8 cellular contexts compared by ENCODE assay signal in the genomic region with DNA sequence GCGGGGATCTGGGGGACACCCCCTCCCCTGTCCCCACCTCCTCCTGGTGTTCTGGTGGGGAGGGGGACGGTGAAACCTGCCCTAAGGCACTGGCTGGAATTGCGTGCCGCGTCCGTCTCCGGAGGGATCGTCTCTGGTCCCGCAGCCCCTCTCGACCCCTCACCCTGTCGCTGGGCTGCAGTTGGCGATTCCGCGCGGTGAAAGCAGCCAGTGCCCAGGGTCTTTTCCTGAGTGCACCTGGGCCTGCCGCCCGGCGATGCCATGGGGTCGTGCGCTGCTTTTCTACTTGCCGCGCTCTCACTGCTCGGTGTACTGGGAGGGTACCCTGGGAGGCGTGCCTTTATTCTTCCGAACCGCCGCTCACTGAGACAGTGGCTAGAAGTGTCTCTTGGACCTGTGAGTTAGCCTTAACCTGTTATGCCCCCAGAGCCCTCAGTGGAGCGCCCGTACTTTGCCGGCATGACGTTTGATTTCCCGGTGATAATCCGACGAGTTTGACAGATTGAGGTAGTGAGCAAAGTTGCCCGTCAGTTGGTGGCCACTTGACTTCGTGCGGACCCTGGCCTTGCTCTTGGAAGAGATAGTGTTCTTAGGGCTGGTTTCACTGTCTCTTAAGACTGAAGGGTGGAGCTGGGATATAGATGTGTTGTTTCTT. TPM values are rescaled to one million over a fixed set of nuclear protein-coding genes. Genes with fewer than 3 reads are reported as not detected.
DNase-seq lines count a peak whose midpoint lies in the region; TF ChIP-seq lines count a peak whose summit lies in the region.

No MANE protein-coding gene starts in this region.

- H3K27ac ChIP-seq in VCaP (peak overlapping the region; percentile 99), right atrium auricular region (peak overlapping the region in 1 of 2 donors; percentile 92), spleen (peak overlapping the region in 7 of 8 donors; percentile 90 to 99 (median 94))

- no peaks in the 10 kb centered on the region for H3K27me3 ChIP-seq in right atrium auricular region
- no peaks in the 10 kb centered on the region for H3K27me3 ChIP-seq in spleen (replicated peaks in 1 of 7)

- TF ChIP-seq POLR2A in spleen (IDR thresholded peaks at IDR 0.05), result no peak

- intact Hi-C loops in spleen (cut with DNase I; ENCODE audit: low total_unique reads), result no loop called here

- H3K4me1 ChIP-seq in right atrium auricular region (peaks cover 0 to 25% of the 10 kb centered on the region in 2 donors), spleen (peaks cover 20 to 37% (median 30%) of the 10 kb centered on the region in 6 donors)

- H3K9me3 ChIP-seq in right atrium auricular region (no peaks in the 10 kb centered on the region), spleen (peaks cover 0 to 7% (median 0%) of the 10 kb centered on the region in 8 donors)

- peaks cover 29% of the 10 kb centered on the region for H3K36me3 ChIP-seq in right atrium auricular region
- H3K36me3 ChIP-seq in spleen, result peaks cover 3 to 36% (median 31%) of the 10 kb centered on the region in 6 donors

- TF ChIP-seq CTCF in VCaP (conservative IDR thresholded peaks at IDR 0.05), result no peak
- no peak for TF ChIP-seq CTCF in right atrium auricular region (IDR thresholded peaks at IDR 0.05)
- no peak for TF ChIP-seq CTCF in spleen (IDR thresholded peaks at IDR 0.05 in 8 of 11, conservative IDR thresholded peaks at IDR 0.05 in 3 of 11)

- DNase-seq in NCI-H82 (lab: John Stamatoyannopoulos, UW), result peak; percentile 45
- DNase-seq in NCI-H82 treated with DMSO at 0.1 percent for 48 hours (lab: John Stamatoyannopoulos, UW; ENCODE audit: unreplicated experiment), result no peak
- DNase-seq in right atrium auricular region (ENCODE audit: low spot score), result peak; percentile 48
- DNase-seq in spleen, result peak; percentile 81
- no peak for DNase-seq in ureter (ENCODE audit: low spot score)
- DNase-seq in NCI-H2107 (lab: John Stamatoyannopoulos, UW), result no peak
- DNase-seq in glomerular visceral epithelial cell (ENCODE audit: extremely low spot score), result no peak

- 0 to 2% (median 1%) methylated on average over 6 to 37 of the region's 37 CpGs for WGBS in spleen, 5 donors

- H3K4me3 ChIP-seq in right atrium auricular region (peak overlapping the region; percentile 95 to 99), spleen (peak overlapping the region; percentile 96 to 100 (median 99))

RNA-seq across cellular contexts. Expression of a gene that starts 0.8 kb away (rescaled TPM):
- total RNA-seq in right atrium auricular region (10 to 100 TPM; 11.4 to 12.3 TPM), spleen (10 to 100 TPM; 50.4 to 74.4 (median 68.6) TPM), ureter (59.8 TPM)
- polyA plus RNA-seq in spleen, result 10 to 100 TPM; 19.5 to 33.7 (median 28.8) TPM

Comparison
In these comparisons a context has a peak if more than half of its experiments do, and no peak if none do; other contexts are left out.
1. DNase-seq: peak in NCI-H82 (single experiment), right atrium auricular region (single experiment) and spleen (single experiment); none in NCI-H82 treated with DMSO at 0.1 percent for 48 hours (single experiment), ureter (single experiment), NCI-H2107 (single experiment) and glomerular visceral epithelial cell (single experiment).